ENCODE assay signal across 9 cellular contexts in genomic region chr1:78619029-78619428, GRCh38. TPM values are rescaled to one million over a fixed set of nuclear protein-coding genes. Genes with fewer than 3 reads are reported as not detected.
DNase-seq lines count a peak whose midpoint lies in the region; ATAC-seq and TF ChIP-seq lines count a peak whose summit lies in the region.
"Had no signal": no experiment of that assay in that cellular context is flagged by ENCODE, and none has a peak within 500 bp of the region (broad histone marks: within the 10 kb centered on the region; RNA-seq: fewer than 3 reads in every experiment).

No MANE protein-coding gene starts in this region.

- no peaks in the 10 kb centered on the region for H3K9me3 ChIP-seq in CD4-positive, alpha-beta memory T cell (ENCODE audit: control insufficient read depth in 1 of 2, low read length in 2 of 2)
- no peaks in the 10 kb centered on the region for H3K9me3 ChIP-seq in prostate gland

- DNase-seq in CD4-positive, alpha-beta memory T cell, result no peak
- DNase-seq in caudate nucleus (lab: John Stamatoyannopoulos, UW) (no peak), prostate gland (ENCODE audit: low spot score) (no peak), 8988T (no peak)
- DNase-seq in effector CD8-positive, alpha-beta T cell (lab: John Stamatoyannopoulos, UW), result no peak
- DNase-seq: GDM1 had no signal

- H3K27ac ChIP-seq in CD4-positive, alpha-beta memory T cell (ENCODE audit: low read depth, low read length), result no peak overlapping the region
- H3K27ac ChIP-seq in caudate nucleus (ENCODE audit: low read depth, low read length), result peak overlapping the region; percentile 60
- peak overlapping the region; percentile 55 to 62 for H3K27ac ChIP-seq in prostate gland

- TF ChIP-seq CTCF in prostate gland (IDR thresholded peaks at IDR 0.05), result no peak

- peak overlapping the region; percentile 24 to 93 (median 79) for H3K4me3 Mint-ChIP-seq in CD4-positive, alpha-beta memory T cell
- peak overlapping the region in 3 of 4 donors; percentile 31 to 65 (median 49) for H3K4me3 Mint-ChIP-seq in IgD-negative memory B cell

- peaks cover 44 to 58% (median 50%) of the 10 kb centered on the region in 4 donors for H3K4me1 Mint-ChIP-seq in CD4-positive, alpha-beta memory T cell
- peaks cover 28 to 35% (median 31%) of the 10 kb centered on the region in 3 donors for H3K4me1 Mint-ChIP-seq in IgD-negative memory B cell

- H3K9me3 Mint-ChIP-seq in CD4-positive, alpha-beta memory T cell, result no peaks in the 10 kb centered on the region
- H3K9me3 Mint-ChIP-seq in IgD-negative memory B cell, result no peaks in the 10 kb centered on the region

- peaks cover 0 to 6% of the 10 kb centered on the region in 2 donors for H3K36me3 Mint-ChIP-seq in CD4-positive, alpha-beta memory T cell
- no peaks in the 10 kb centered on the region for H3K36me3 Mint-ChIP-seq in IgD-negative memory B cell

- no peaks in the 10 kb centered on the region for H3K36me3 ChIP-seq in CD4-positive, alpha-beta memory T cell (ENCODE audit: insufficient read depth, low read length)
- no peaks in the 10 kb centered on the region for H3K36me3 ChIP-seq in prostate gland

- H3K4me1 ChIP-seq in CD4-positive, alpha-beta memory T cell (ENCODE audit: insufficient read depth, low read length), result peaks cover 54% of the 10 kb centered on the region
- H3K4me1 ChIP-seq in prostate gland (replicated peaks), result no peaks in the 10 kb centered on the region

- no peaks in the 10 kb centered on the region for H3K27me3 ChIP-seq in CD4-positive, alpha-beta memory T cell (ENCODE audit: insufficient read depth, low read length)
- no peaks in the 10 kb centered on the region for H3K27me3 ChIP-seq in prostate gland (replicated peaks; ENCODE audit: insufficient read depth)

- H3K4me3 ChIP-seq in CD4-positive, alpha-beta memory T cell (ENCODE audit: low read length in 2 of 2), result no peak overlapping the region
- no peak overlapping the region for H3K4me3 ChIP-seq in prostate gland

- POLR2A ChIA-PET in CD4-positive, alpha-beta memory T cell (lab: Charles Lee; ENCODE audit: partially characterized antibody), result interaction anchor here (1.8 to 2.8 kb wide), 2 partner anchors 28 to 54 kb away, joined by 4 to 22 read pairs; no protein-coding TSS in a partner anchor

- peak overlapping the region; percentile 91 to 97 (median 93) for H3K27ac Mint-ChIP-seq in CD4-positive, alpha-beta memory T cell
- peak overlapping the region in 2 of 3 donors; percentile 88 to 96 for H3K27ac Mint-ChIP-seq in IgD-negative memory B cell

- H3K27me3 Mint-ChIP-seq in CD4-positive, alpha-beta memory T cell, result no peaks in the 10 kb centered on the region
- no peaks in the 10 kb centered on the region for H3K27me3 Mint-ChIP-seq in IgD-negative memory B cell

- intact Hi-C loops in CD4-positive, alpha-beta memory T cell (cut with micrococcal nuclease), result loop anchor here (5.0 to 10.0 kb wide), 2 partner anchors 216 to 472 kb away; no protein-coding TSS in a partner anchor
- intact Hi-C loops in prostate gland (cut with DNase I), result no loop called here

- ATAC-seq in HG02938 (IDR thresholded peaks at IDR 0.05; ENCODE audit: unreplicated experiment) (no peak), GM18870 (IDR thresholded peaks at IDR 0.05; ENCODE audit: unreplicated experiment) (no peak)

- CTCF ChIA-PET in CD4-positive, alpha-beta memory T cell (lab: Charles Lee; ENCODE audit: partially characterized antibody), result interaction anchor here (0.9 to 5.7 kb wide), 7 partner anchors 10 to 474 kb away, joined by 3 to 107 read pairs (median 11); partner anchors contain the start of gene IFI44

- WGBS in prostate gland, result 70% methylated on average over 3 of the region's 3 CpGs

- no peak for TF ChIP-seq POLR2A in prostate gland (IDR thresholded peaks at IDR 0.05)

RNA-seq across cellular contexts. Expression of gene IFI44L, which starts 1.2 kb away (rescaled TPM):
- 1 to 10 TPM; 4.5 to 5.3 TPM for total RNA-seq in CD4-positive, alpha-beta memory T cell
- 10 to 100 TPM; 12.4 to 13.6 TPM for polyA plus RNA-seq in CD4-positive, alpha-beta memory T cell
- polyA plus RNA-seq in IgD-negative memory B cell, result 9.3 TPM
- total RNA-seq in prostate gland, result 1 to 10 TPM; 1.2 to 7.4 TPM

RNA-seq across cellular contexts. Expression of gene IFI44, which starts 30.6 kb away (rescaled TPM):
- 10 to 100 TPM; 45.6 to 49.4 TPM for total RNA-seq in CD4-positive, alpha-beta memory T cell
- polyA plus RNA-seq in CD4-positive, alpha-beta memory T cell, result 10 to 100 TPM; 20.2 to 43.6 TPM
- polyA plus RNA-seq in IgD-negative memory B cell, result 5.4 TPM
- 10 to 100 TPM in 1 of 2 donors, 1 to 10 TPM in 1; 5.3 to 23.9 TPM for total RNA-seq in prostate gland
